38 cellular contexts compared by ENCODE assay signal in the genomic region with DNA sequence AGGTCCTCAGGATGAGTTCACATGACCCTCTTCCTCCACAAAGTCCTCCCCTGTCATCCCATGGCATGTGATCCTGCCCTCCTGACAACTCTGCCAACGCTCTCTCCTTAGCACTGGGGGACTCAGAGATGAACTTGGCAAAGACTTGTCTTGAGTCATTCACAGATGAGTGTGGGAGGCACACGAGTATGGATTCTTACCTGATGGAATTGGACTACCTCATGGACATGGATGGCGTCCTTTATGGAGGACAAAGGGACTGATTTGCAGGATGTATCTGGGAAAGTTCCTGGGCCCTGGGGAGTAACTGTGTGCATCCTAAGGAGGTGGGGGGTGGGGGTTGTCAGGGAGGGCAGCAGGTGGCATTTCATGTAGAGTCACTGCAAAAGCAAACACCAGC. TPM values are rescaled to one million over a fixed set of nuclear protein-coding genes. Genes with fewer than 3 reads are reported as not detected.
"Had no signal": no experiment of that assay in that cellular context is flagged by ENCODE, and none has a peak within 500 bp of the region (broad histone marks: within the 10 kb centered on the region; RNA-seq: fewer than 3 reads in every experiment).

No MANE protein-coding gene starts in this region.

- H3K27ac ChIP-seq: adrenal gland, ascending aorta, body of pancreas, brain microvascular endothelial cell, breast epithelium, cardiac muscle cell had no signal

- H3K27me3 Mint-ChIP-seq: activated naive CD4-positive, alpha-beta T cell treated with anti-CD3 and anti-CD28 coated beads, Interleukin-2, amount 50 U/mL, for 24 hours; activated naive CD8-positive, alpha-beta T cell; activated naive CD8-positive, alpha-beta T cell treated with anti-CD3 and anti-CD28 coated beads for 36 hours; brain had no signal

- H3K9me3 Mint-ChIP-seq: activated naive CD4-positive, alpha-beta T cell treated with anti-CD3 and anti-CD28 coated beads, Interleukin-2, amount 50 U/mL, for 24 hours; activated naive CD4-positive, alpha-beta T cell treated with anti-CD3 and anti-CD28 coated beads, Interleukin-2, amount 50 U/mL, for 72 hours; activated naive CD8-positive, alpha-beta T cell treated with anti-CD3 and anti-CD28 coated beads for 36 hours; activated naive CD8-positive, alpha-beta T cell treated with anti-CD3 and anti-CD28 coated beads, Interleukin-2, amount 10 ng/mL, durations not matched to agents 7 days and 5 days; activated naive CD8-positive, alpha-beta T cell treated with anti-CD3 and anti-CD28 coated beads, Interleukin-2, amount 50 U/mL, for 24 hours; activated T-cell treated with anti-CD3 and anti-CD28 coated beads, Interleukin-2, amount 50 U/mL, for 24 hours; activated T-cell treated with anti-CD3 and anti-CD28 coated beads, Interleukin-2, amount 50 U/mL, for 4 hours; activated T-helper 1 cell treated with anti-CD3 and anti-CD28 coated beads, Interleukin-12 subunit alpha, Interleukin-12 subunit beta, Interleukin-2, Interleukin-4 antibody, amounts not matched to agents 30 ng/mL and 10 ng/mL and 1 ng/mL, durations not matched to agents 14 hours and 24 hours and 36 hours; activated T-helper 17 cell treated with anti-CD3 and anti-CD28 coated beads, Interleukin-2, amount 50 U/mL, for 72 hours; central memory CD8-positive, alpha-beta T cell had no signal

- H3K36me3 Mint-ChIP-seq: activated naive CD4-positive, alpha-beta T cell treated with anti-CD3 and anti-CD28 coated beads, Interleukin-2, amount 10 ng/mL, durations not matched to agents 7 days and 5 days; activated naive CD4-positive, alpha-beta T cell treated with anti-CD3 and anti-CD28 coated beads, Interleukin-2, amount 50 U/mL, for 24 hours; activated naive CD4-positive, alpha-beta T cell treated with anti-CD3 and anti-CD28 coated beads, Interleukin-2, amount 50 U/mL, for 72 hours; activated naive CD8-positive, alpha-beta T cell; activated naive CD8-positive, alpha-beta T cell treated with anti-CD3 and anti-CD28 coated beads for 36 hours; activated naive CD8-positive, alpha-beta T cell treated with anti-CD3 and anti-CD28 coated beads, Interleukin-2, amount 10 ng/mL, durations not matched to agents 7 days and 5 days; brain had no signal

- H3K4me1 Mint-ChIP-seq: activated naive CD4-positive, alpha-beta T cell treated with anti-CD3 and anti-CD28 coated beads, Interleukin-2, amount 10 ng/mL, durations not matched to agents 7 days and 5 days; activated naive CD4-positive, alpha-beta T cell treated with anti-CD3 and anti-CD28 coated beads, Interleukin-2, amount 50 U/mL, for 24 hours; activated naive CD8-positive, alpha-beta T cell treated with anti-CD3 and anti-CD28 coated beads for 36 hours; activated naive CD8-positive, alpha-beta T cell treated with anti-CD3 and anti-CD28 coated beads, Interleukin-2, amount 10 ng/mL, durations not matched to agents 7 days and 5 days; activated naive CD8-positive, alpha-beta T cell treated with anti-CD3 and anti-CD28 coated beads, Interleukin-2, amount 50 U/mL, for 24 hours; activated T-helper 17 cell treated with anti-CD3 and anti-CD28 coated beads, Interleukin-2, amount 50 U/mL, for 72 hours; brain; central memory CD8-positive, alpha-beta T cell had no signal

- H3K9me3 ChIP-seq: adrenal gland, ascending aorta, body of pancreas, breast epithelium had no signal

- ATAC-seq: activated naive CD4-positive, alpha-beta T cell treated with anti-CD3 and anti-CD28 coated beads, Interleukin-2, amount 50 U/mL, for 72 hours; activated naive CD8-positive, alpha-beta T cell treated with anti-CD3 and anti-CD28 coated beads, Interleukin-2, amount 50 U/mL, for 24 hours; activated T-cell treated with anti-CD3 and anti-CD28 coated beads, Interleukin-2, amount 50 U/mL, for 4 hours; activated T-cell treated with anti-CD3 and anti-CD28 coated beads, Interleukin-2, amount 50 U/mL, for 72 hours; activated T-helper 17 cell treated with anti-CD3 and anti-CD28 coated beads, Interleukin-2, amount 50 U/mL, for 72 hours; body of pancreas had no signal

- DNase-seq: activated effector memory CD4-positive, alpha-beta T cell treated with anti-CD3 and anti-CD28 coated beads, Interleukin-2, amount 50 U/mL, for 16 hours; activated effector memory CD4-positive, alpha-beta T cell treated with Interleukin-2 at 50 U/mL for 16 hours; activated gamma-delta T cell; activated gamma-delta T cell treated with Interleukin-2 at 50 U/mL for 16 hours; activated naive CD4-positive, alpha-beta T cell; activated naive CD4-positive, alpha-beta T cell treated with anti-CD3 and anti-CD28 coated beads for 36 hours; activated naive CD4-positive, alpha-beta T cell treated with anti-CD3 and anti-CD28 coated beads, Interleukin-2, amount 10 ng/mL, durations not matched to agents 7 days and 5 days; activated naive CD4-positive, alpha-beta T cell treated with anti-CD3 and anti-CD28 coated beads, Interleukin-2, amount 50 U/mL, for 16 hours; activated naive CD4-positive, alpha-beta T cell treated with Interleukin-2 at 50 U/mL for 16 hours; activated naive CD8-positive, alpha-beta T cell treated with anti-CD3 and anti-CD28 coated beads for 36 hours; activated naive CD8-positive, alpha-beta T cell treated with anti-CD3 and anti-CD28 coated beads, Interleukin-2, amount 10 ng/mL, durations not matched to agents 7 days and 5 days; activated naive CD8-positive, alpha-beta T cell treated with anti-CD3 and anti-CD28 coated beads, Interleukin-2, amount 50 U/mL, for 24 hours; activated T-cell treated with anti-CD3 and anti-CD28 coated beads, Interleukin-2, amount 50 U/mL, for 1 hour; activated T-cell treated with anti-CD3 and anti-CD28 coated beads, Interleukin-2, amount 50 U/mL, for 24 hours; activated T-cell treated with anti-CD3 and anti-CD28 coated beads, Interleukin-2, amount 50 U/mL, for 4 hours; activated T-cell treated with anti-CD3 and anti-CD28 coated beads, Interleukin-2, amount 50 U/mL, for 48 hours; activated T-cell treated with anti-CD3 and anti-CD28 coated beads, Interleukin-2, amount 50 U/mL, for 72 hours; adrenal gland; amniotic stem cell; amygdala; anterior cingulate cortex; aorta; body of pancreas; brain microvascular endothelial cell; caudate nucleus; central memory CD4-positive, alpha-beta T cell; cerebellar nuclear complex had no signal

- H3K4me3 ChIP-seq: adrenal gland, ascending aorta, body of pancreas, breast epithelium, cardiac muscle cell had no signal

- H3K27me3 ChIP-seq: adrenal gland, ascending aorta, body of pancreas, brain microvascular endothelial cell, breast epithelium, cardiac muscle cell had no signal

- H3K27ac Mint-ChIP-seq: activated naive CD4-positive, alpha-beta T cell treated with anti-CD3 and anti-CD28 coated beads for 36 hours; activated naive CD4-positive, alpha-beta T cell treated with anti-CD3 and anti-CD28 coated beads, Interleukin-2, amount 10 ng/mL, durations not matched to agents 7 days and 5 days; activated naive CD4-positive, alpha-beta T cell treated with anti-CD3 and anti-CD28 coated beads, Interleukin-2, amount 50 U/mL, for 24 hours; activated naive CD4-positive, alpha-beta T cell treated with anti-CD3 and anti-CD28 coated beads, Interleukin-2, amount 50 U/mL, for 72 hours; activated naive CD8-positive, alpha-beta T cell; activated naive CD8-positive, alpha-beta T cell treated with anti-CD3 and anti-CD28 coated beads for 36 hours; activated naive CD8-positive, alpha-beta T cell treated with anti-CD3 and anti-CD28 coated beads, Interleukin-2, amount 10 ng/mL, durations not matched to agents 7 days and 5 days; activated naive CD8-positive, alpha-beta T cell treated with anti-CD3 and anti-CD28 coated beads, Interleukin-2, amount 50 U/mL, for 24 hours; activated T-cell treated with anti-CD3 and anti-CD28 coated beads, Interleukin-2, amount 50 U/mL, for 24 hours; activated T-cell treated with anti-CD3 and anti-CD28 coated beads, Interleukin-2, amount 50 U/mL, for 72 hours; activated T-helper 1 cell treated with anti-CD3 and anti-CD28 coated beads, Interleukin-12 subunit alpha, Interleukin-12 subunit beta, Interleukin-2, Interleukin-4 antibody, amounts not matched to agents 30 ng/mL and 10 ng/mL and 1 ng/mL, durations not matched to agents 14 hours and 24 hours and 36 hours; activated T-helper 17 cell treated with anti-CD3 and anti-CD28 coated beads, Interleukin-2, amount 50 U/mL, for 72 hours; activated T-helper 2 cell treated with anti-CD3 and anti-CD28 coated beads, Interferon-gamma antibody, Interleukin-2, Interleukin-4, amounts not matched to agents 10 μg/mL and 5 μg/mL and 100 μg/mL, durations not matched to agents 14 hours and 24 hours and 36 hours; brain had no signal

- H3K4me3 Mint-ChIP-seq: activated naive CD4-positive, alpha-beta T cell treated with anti-CD3 and anti-CD28 coated beads for 36 hours; activated naive CD4-positive, alpha-beta T cell treated with anti-CD3 and anti-CD28 coated beads, Interleukin-2, amount 10 ng/mL, durations not matched to agents 7 days and 5 days; activated naive CD4-positive, alpha-beta T cell treated with anti-CD3 and anti-CD28 coated beads, Interleukin-2, amount 50 U/mL, for 24 hours; activated naive CD8-positive, alpha-beta T cell; activated naive CD8-positive, alpha-beta T cell treated with anti-CD3 and anti-CD28 coated beads for 36 hours; activated naive CD8-positive, alpha-beta T cell treated with anti-CD3 and anti-CD28 coated beads, Interleukin-2, amount 10 ng/mL, durations not matched to agents 7 days and 5 days; activated naive CD8-positive, alpha-beta T cell treated with anti-CD3 and anti-CD28 coated beads, Interleukin-2, amount 50 U/mL, for 24 hours; activated T-cell treated with anti-CD3 and anti-CD28 coated beads, Interleukin-2, amount 50 U/mL, for 24 hours; activated T-cell treated with anti-CD3 and anti-CD28 coated beads, Interleukin-2, amount 50 U/mL, for 4 hours; activated T-cell treated with anti-CD3 and anti-CD28 coated beads, Interleukin-2, amount 50 U/mL, for 72 hours; activated T-helper 1 cell treated with anti-CD3 and anti-CD28 coated beads, Interleukin-12 subunit alpha, Interleukin-12 subunit beta, Interleukin-2, Interleukin-4 antibody, amounts not matched to agents 30 ng/mL and 10 ng/mL and 1 ng/mL, durations not matched to agents 14 hours and 24 hours and 36 hours; activated T-helper 17 cell treated with anti-CD3 and anti-CD28 coated beads, Interleukin-2, amount 50 U/mL, for 72 hours; brain; central memory CD8-positive, alpha-beta T cell had no signal

- H3K36me3 ChIP-seq: adrenal gland, ascending aorta, brain microvascular endothelial cell, breast epithelium, cardiac muscle cell had no signal

- H3K4me1 ChIP-seq: adrenal gland, ascending aorta, body of pancreas, breast epithelium had no signal

RNA-seq across cellular contexts. Expression of gene TF, which starts 46.3 kb away (rescaled TPM):
- total RNA-seq: activated T-helper 1 cell treated with anti-CD3 and anti-CD28 coated beads, Interleukin-12 subunit alpha, Interleukin-12 subunit beta, Interleukin-2, Interleukin-4 antibody, amounts not matched to agents 30 ng/mL and 10 ng/mL and 1 ng/mL, durations not matched to agents 14 hours and 24 hours and 36 hours had no signal
